17 cellular contexts compared by ENCODE assay signal in the genomic region with DNA sequence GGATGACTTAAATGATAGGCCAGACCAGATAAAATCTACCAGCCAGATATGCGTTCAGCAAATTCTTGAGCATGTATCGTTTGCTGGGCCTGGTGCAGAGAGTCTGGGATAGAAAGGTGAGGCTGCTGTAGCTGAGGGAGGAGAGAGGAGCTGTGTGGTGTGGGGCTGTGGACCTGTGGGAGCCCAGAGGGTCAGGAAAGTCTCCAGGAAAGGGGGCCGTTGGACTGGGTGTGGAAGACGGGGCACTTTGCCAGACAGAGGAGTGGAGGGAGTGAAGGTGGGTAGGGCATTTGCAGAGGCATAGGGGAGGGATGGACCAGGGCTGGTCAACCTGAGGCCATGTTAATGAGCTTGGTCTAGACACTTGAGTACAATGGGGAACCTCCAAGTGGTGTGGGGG.
A peak's percentile ranks its signal among the peaks of the same experiment; 100 is the strongest.
DNase-seq lines count a peak whose midpoint lies in the region; ATAC-seq and TF ChIP-seq lines count a peak whose summit lies in the region.
"Had no signal": no experiment of that assay in that cellular context is flagged by ENCODE, and none has a peak within 500 bp of the region (broad histone marks: within the 10 kb centered on the region; RNA-seq: fewer than 3 reads in every experiment).

No MANE protein-coding gene starts in this region.

- H3K9ac ChIP-seq in colonic mucosa (ENCODE audit: low read depth in 2 of 2, low read length in 2 of 2), result no peak overlapping the region
- H3K9ac ChIP-seq in parathyroid adenoma, result no peak overlapping the region
- H3K9ac ChIP-seq in MM.1S (ENCODE audit: low read length), result no peak overlapping the region

- ATAC-seq in left lung, result no peak
- ATAC-seq: natural killer cell, Panc1 had no signal

- H3K27me3 ChIP-seq in colonic mucosa (no peaks in the 10 kb centered on the region), parathyroid adenoma (ENCODE audit: control insufficient read depth, insufficient read depth, low read length) (no peaks in the 10 kb centered on the region), MM.1S (replicated peaks; ENCODE audit: insufficient read depth, low read length) (peaks cover 6% of the 10 kb centered on the region; the same call in 1 of the 2 replicates), left lung (peaks cover 0 to 11% of the 10 kb centered on the region in 2 donors)
- H3K27me3 ChIP-seq: uterus had no signal

- no peaks in the 10 kb centered on the region for H4K20me1 ChIP-seq in MM.1S (ENCODE audit: insufficient read depth, low read length)

- H3K27ac ChIP-seq in colonic mucosa, result no peak overlapping the region
- no peak overlapping the region for H3K27ac ChIP-seq in parathyroid adenoma
- H3K27ac ChIP-seq in MM.1S (ENCODE audit: low read length), result no peak overlapping the region
- no peak overlapping the region for H3K27ac ChIP-seq in left lung
- H3K27ac ChIP-seq: 22Rv1, skin epidermis, uterus had no signal

- no peaks in the 10 kb centered on the region for H3K9me2 ChIP-seq in MM.1S (replicated peaks; ENCODE audit: insufficient read depth, low read length)

- H3K79me2 ChIP-seq in parathyroid adenoma (no peaks in the 10 kb centered on the region), MM.1S (ENCODE audit: low read length) (no peaks in the 10 kb centered on the region)

- H3K9me3 ChIP-seq in colonic mucosa (no peaks in the 10 kb centered on the region), parathyroid adenoma (ENCODE audit: control insufficient read depth, low read length) (no peaks in the 10 kb centered on the region), MM.1S (replicated peaks; ENCODE audit: insufficient read depth, low read length) (no peaks in the 10 kb centered on the region), left lung (no peaks in the 10 kb centered on the region)
- H3K9me3 ChIP-seq: HAP-1, uterus had no signal

- H3F3A ChIP-seq in MM.1S (ENCODE audit: insufficient read depth, low read length), result no peaks in the 10 kb centered on the region

- H2AFZ ChIP-seq in parathyroid adenoma (peak overlapping the region; percentile 70), MM.1S (ENCODE audit: low read length) (no peak overlapping the region)

- DNase-seq in NCI-H1436 (lab: John Stamatoyannopoulos, UW), result peak; percentile 24
- no peak for DNase-seq in NCI-H1436 treated with DMSO at 0.1 percent for 48 hours (lab: John Stamatoyannopoulos, UW)
- peak; percentile 2 for DNase-seq in D341Med (ENCODE audit: low spot score)
- DNase-seq in colonic mucosa, result peak; percentile 12
- no peak for DNase-seq in MM.1S
- no peak for DNase-seq in left lung
- no peak for DNase-seq in epidermal melanocyte (ENCODE audit: insufficient read length, low spot score)
- DNase-seq: effector CD8-positive, alpha-beta T cell; KG1; natural killer cell; NCI-H2029 treated with DMSO at 0.1 percent for 48 hours; uterus had no signal

- TF ChIP-seq CTCF in colonic mucosa (IDR thresholded peaks at IDR 0.05) (no peak), parathyroid adenoma (IDR thresholded peaks at IDR 0.05) (no peak), MM.1S (IDR thresholded peaks at IDR 0.05; ENCODE audit: low read length) (no peak), left lung (IDR thresholded peaks at IDR 0.05) (no peak)

- intact Hi-C loops in colonic mucosa (cut with DNase I), result no loop called here
- intact Hi-C loops in left lung (cut with DNase I), result no loop called here

- H3K4me2 ChIP-seq in parathyroid adenoma (ENCODE audit: low read length), result no peak overlapping the region
- H3K4me2 ChIP-seq in MM.1S (ENCODE audit: low read depth, low read length), result no peak overlapping the region

- H3K4me1 ChIP-seq in colonic mucosa (no peaks in the 10 kb centered on the region), parathyroid adenoma (no peaks in the 10 kb centered on the region), MM.1S (ENCODE audit: low read length) (no peaks in the 10 kb centered on the region), left lung (no peaks in the 10 kb centered on the region)
- H3K4me1 ChIP-seq: uterus had no signal

- H3K4me3 ChIP-seq in colonic mucosa (no peak overlapping the region), parathyroid adenoma (ENCODE audit: low read depth, low read length) (no peak overlapping the region), MM.1S (ENCODE audit: low read length) (no peak overlapping the region), left lung (no peak overlapping the region)
- H3K4me3 ChIP-seq: HAP-1, skin epidermis, uterus had no signal

- H3K36me3 ChIP-seq in colonic mucosa (no peaks in the 10 kb centered on the region), parathyroid adenoma (ENCODE audit: control insufficient read depth, insufficient read depth, low read length) (no peaks in the 10 kb centered on the region), MM.1S (replicated peaks; ENCODE audit: insufficient read depth, low read length) (no peaks in the 10 kb centered on the region), left lung (no peaks in the 10 kb centered on the region)
- H3K36me3 ChIP-seq: HAP-1, uterus had no signal

Comparison
In these comparisons a context has a peak if more than half of its experiments do, and no peak if none do; other contexts are left out.
1. DNase-seq: peak in NCI-H1436 (single experiment), D341Med (single experiment) and colonic mucosa (single experiment); none in NCI-H1436 treated with DMSO at 0.1 percent for 48 hours (single experiment), MM.1S (single experiment), left lung (0 of 2) and epidermal melanocyte (single experiment).